9 cellular contexts compared by ENCODE assay signal in genomic region chr2:169877406-169877805, GRCh38. TPM values are rescaled to one million over a fixed set of nuclear protein-coding genes. Genes with fewer than 3 reads are reported as not detected.
DNase-seq lines count a peak whose midpoint lies in the region; ATAC-seq, FAIRE-seq and TF ChIP-seq lines count a peak whose summit lies in the region.
"Had no signal": no experiment of that assay in that cellular context is flagged by ENCODE, and none has a peak within 500 bp of the region (broad histone marks: within the 10 kb centered on the region; RNA-seq: fewer than 3 reads in every experiment).

No MANE protein-coding gene starts in this region.

- ATAC-seq in Right ventricle myocardium inferior (peak; percentile 50), HG03442 (IDR thresholded peaks at IDR 0.05; ENCODE audit: unreplicated experiment) (no peak)

- intact Hi-C loops in Right ventricle myocardium inferior (cut with DNase I) = loop anchor here (1.0 to 2.0 kb wide), 2 partner anchors 49 to 53 kb away; partner anchors contain the start of gene METTL5
- intact Hi-C loops in thyroid gland (cut with DNase I) = no loop called here

- FAIRE-seq in RCC 7860 (lab: Jason Lieb, UNC) = peak; percentile 40

- H3K4me3 ChIP-seq in right atrium auricular region = no peak overlapping the region
- H3K4me3 ChIP-seq in fibroblast of the aortic adventitia (ENCODE audit: low read depth, low read length) = no peak overlapping the region
- H3K4me3 ChIP-seq in thyroid gland (replicated peaks in 1 of 3) = no peak overlapping the region

- H3K27ac ChIP-seq in right atrium auricular region = no peak overlapping the region
- no peak overlapping the region for H3K27ac ChIP-seq in thyroid gland

- peaks cover 11% of the 10 kb centered on the region for H3K36me3 ChIP-seq in right atrium auricular region
- H3K36me3 ChIP-seq in thyroid gland = peaks cover 0 to 6% of the 10 kb centered on the region in 2 donors

- H3K27me3 ChIP-seq in right atrium auricular region = no peaks in the 10 kb centered on the region
- H3K27me3 ChIP-seq in thyroid gland = no peaks in the 10 kb centered on the region

- no peaks in the 10 kb centered on the region for H3K4me1 ChIP-seq in right atrium auricular region
- peaks cover 0 to 3% of the 10 kb centered on the region in 2 donors for H3K4me1 ChIP-seq in thyroid gland

- no peak for TF ChIP-seq POLR2A in thyroid gland (IDR thresholded peaks at IDR 0.05)

- TF ChIP-seq CTCF in right atrium auricular region (IDR thresholded peaks at IDR 0.05) = peak in 1 of 2 donors; percentile 51
- peak; percentile 38 for TF ChIP-seq CTCF in fibroblast of the aortic adventitia (IDR thresholded peaks at IDR 0.05; ENCODE audit: insufficient read depth, low read length)
- peak in 4 of 6 experiments; percentile 31 to 37 (median 34) for TF ChIP-seq CTCF in thyroid gland (IDR thresholded peaks at IDR 0.05)

- no peaks in the 10 kb centered on the region for H3K9me3 ChIP-seq in right atrium auricular region
- H3K9me3 ChIP-seq in thyroid gland = no peaks in the 10 kb centered on the region

- DNase-seq in Right ventricle myocardium inferior (ENCODE audit: missing footprints) (no peak), right atrium auricular region (ENCODE audit: low spot score) (no peak), RCC 7860 (ENCODE audit: low spot score) (no peak), fibroblast of the aortic adventitia (ENCODE audit: low read depth) (peak; percentile 58), thyroid gland (no peak), GDM1 (lab: John Stamatoyannopoulos, UW) (no peak), SHP77 treated with DMSO at 0.1 percent for 48 hours (lab: John Stamatoyannopoulos, UW) (no peak)
- DNase-seq: activated CD4-positive, CD25-positive, alpha-beta regulatory T cell treated with anti-CD3 and anti-CD28 coated beads, Interleukin-2, amount 50 U/mL, for 72 hours had no signal

RNA-seq across cellular contexts. Expression of gene UBR3, which starts 50.2 kb away (rescaled TPM):
- total RNA-seq in Right ventricle myocardium inferior (109 TPM), right atrium auricular region (10 to 100 TPM; 56.5 to 93.6 TPM), fibroblast of the aortic adventitia (ENCODE audit: low replicate concordance) (29.2 and 45.5 TPM in 2 replicates), thyroid gland (100 to 1,000 TPM; 101 to 192 (median 114) TPM)

RNA-seq across cellular contexts. Expression of gene METTL5, which starts 52.7 kb away (rescaled TPM):
- total RNA-seq in Right ventricle myocardium inferior (69.8 TPM), right atrium auricular region (10 to 100 TPM; 47.8 to 49.0 TPM), fibroblast of the aortic adventitia (ENCODE audit: low replicate concordance) (44.3 and 76.6 TPM in 2 replicates), thyroid gland (10 to 100 TPM; 49.8 to 77.3 (median 57.4) TPM)
